In the genomic region with DNA sequence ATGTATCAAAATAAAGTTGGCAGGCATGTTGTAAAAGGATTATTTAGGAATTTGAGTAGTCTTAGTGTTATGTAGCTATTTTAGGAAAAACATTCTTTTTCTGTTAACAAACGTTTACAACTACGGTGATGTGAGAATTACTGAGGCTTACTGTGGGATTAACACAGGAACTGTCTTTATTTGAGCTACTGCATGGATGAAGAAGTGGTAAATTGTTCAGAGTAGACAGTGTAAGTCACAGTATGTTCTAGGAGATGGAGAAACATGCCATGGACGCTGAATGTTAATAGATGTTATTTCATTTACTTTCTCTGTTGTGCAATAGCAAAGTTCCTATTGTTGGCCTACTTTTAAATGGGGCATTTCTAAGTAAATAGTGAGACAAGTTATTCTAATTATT, we compare ENCODE assay signal across 8 cellular contexts. TPM values are rescaled to one million over a fixed set of nuclear protein-coding genes. Genes with fewer than 3 reads are reported as not detected.
A peak's percentile ranks its signal among the peaks of the same experiment; 100 is the strongest.
DNase-seq lines count a peak whose midpoint lies in the region; ATAC-seq and TF ChIP-seq lines count a peak whose summit lies in the region.

No MANE protein-coding gene starts in this region.

- H3K4me3 ChIP-seq in BJ (ENCODE audit: low read depth, low read length) (peak overlapping the region; percentile 88), HFF-Myc (replicated peaks; ENCODE audit: low read depth, low read length) (peak overlapping the region; percentile 80), ascending aorta (peak overlapping the region; percentile 88 to 92), thymus (ENCODE audit: low read length) (peak overlapping the region; percentile 95)

- CTCF ChIA-PET in BJ (lab: Yijun Ruan, JAX) = interaction anchor here (0.9 to 1.6 kb wide), 4 partner anchors 9 to 83 kb away, joined by 3 to 5 read pairs (median 3); no protein-coding TSS in a partner anchor

- H3K36me3 ChIP-seq in BJ (ENCODE audit: control insufficient read depth, insufficient read depth, low read length) (no peaks in the 10 kb centered on the region), ascending aorta (peaks cover 0 to 5% of the 10 kb centered on the region in 2 donors), thymus (ENCODE audit: control insufficient read depth, insufficient read depth) (peaks cover 4% of the 10 kb centered on the region)

- DNase-seq in BJ (ENCODE audit: low read depth) = no peak
- DNase-seq in HFF-Myc (ENCODE audit: extremely low read depth, low read depth) = no peak
- DNase-seq in ascending aorta (ENCODE audit: low spot score in 2 of 2) = no peak
- DNase-seq in NCI-H187 treated with DMSO at 0.1 percent for 48 hours (lab: John Stamatoyannopoulos, UW) = no peak
- DNase-seq in NCI-H345 (lab: John Stamatoyannopoulos, UW) = no peak

- H3K4me1 ChIP-seq in ascending aorta (peaks cover 0 to 29% of the 10 kb centered on the region in 2 donors), thymus (ENCODE audit: control insufficient read depth, insufficient read depth, low read length) (no peaks in the 10 kb centered on the region)

- peak overlapping the region; percentile 96 to 99 for H3K27ac ChIP-seq in ascending aorta
- peak overlapping the region; percentile 92 for H3K27ac ChIP-seq in layer of hippocampus (ENCODE audit: low read depth, low read length)
- H3K27ac ChIP-seq in thymus (ENCODE audit: low read depth) = no peak overlapping the region

- H3K27me3 ChIP-seq in BJ (ENCODE audit: control insufficient read depth, insufficient read depth, low read length) = no peaks in the 10 kb centered on the region
- H3K27me3 ChIP-seq in ascending aorta = no peaks in the 10 kb centered on the region
- no peaks in the 10 kb centered on the region for H3K27me3 ChIP-seq in layer of hippocampus (ENCODE audit: control insufficient read depth, insufficient read depth, low read length)
- H3K27me3 ChIP-seq in thymus (ENCODE audit: control insufficient read depth, insufficient read depth) = no peaks in the 10 kb centered on the region

- TF ChIP-seq CTCF in BJ (IDR thresholded peaks at IDR 0.05; ENCODE audit: insufficient read depth, low read depth, low read length) = no peak
- TF ChIP-seq CTCF in HFF-Myc (IDR thresholded peaks at IDR 0.05; ENCODE audit: low read depth, low read length, missing control alignments) = no peak
- no peak for TF ChIP-seq CTCF in ascending aorta (IDR thresholded peaks at IDR 0.05)

- H3K9me3 ChIP-seq in ascending aorta (no peaks in the 10 kb centered on the region), thymus (ENCODE audit: control insufficient read depth) (no peaks in the 10 kb centered on the region)

- POLR2A ChIA-PET in BJ (lab: Charles Lee) = no interaction called here

- whole genome bisulfite sequencing in thymus = 3% methylated on average over 3 of the region's 3 CpGs

- ATAC-seq in HG03439 (IDR thresholded peaks at IDR 0.05; ENCODE audit: unreplicated experiment) = no peak

- intact Hi-C loops in ascending aorta (cut with DNase I) = no loop called here

RNA-seq across cellular contexts. Expression of a gene that starts 1.7 kb away (rescaled TPM):
- polyA plus RNA-seq in BJ (2011; rRNA removed) = 8.2 and 25.7 TPM in 2 replicates
- 17.1 and 20.3 TPM in 2 replicates for polyA minus RNA-seq in BJ (2011; rRNA and poly(A)+ RNA removed)
- 27.9 TPM for total RNA-seq in ascending aorta
- polyA plus RNA-seq in thymus = 55.4 TPM
